ENCODE assay signal across 8 cellular contexts in the genomic region with DNA sequence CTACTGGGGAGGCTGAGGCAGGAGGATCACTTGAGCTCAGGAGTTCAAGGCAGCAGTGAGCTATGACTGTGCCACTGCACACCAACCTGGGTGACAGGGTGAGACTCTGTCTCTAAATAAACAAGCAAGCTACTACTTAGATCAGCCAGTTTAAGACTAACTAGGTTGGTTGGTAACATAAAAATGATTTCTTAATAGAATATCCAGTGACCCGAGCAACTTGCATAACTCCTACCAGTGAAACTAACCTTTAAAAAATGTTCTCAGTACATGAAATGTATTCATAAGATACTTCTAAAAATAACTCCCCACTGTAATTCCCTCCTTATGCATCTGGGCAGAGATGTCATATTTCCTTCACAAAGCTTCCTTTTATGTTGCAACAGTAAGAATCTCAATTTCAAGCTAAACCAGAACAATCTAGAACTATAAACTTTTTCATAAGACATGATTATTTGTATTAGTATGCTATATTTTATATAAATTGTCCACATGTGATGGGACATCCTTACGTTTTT. TPM values are rescaled to one million over a fixed set of nuclear protein-coding genes. Genes with fewer than 3 reads are reported as not detected.
A peak's percentile ranks its signal among the peaks of the same experiment; 100 is the strongest.
DNase-seq lines count a peak whose midpoint lies in the region; ATAC-seq and TF ChIP-seq lines count a peak whose summit lies in the region.

No MANE protein-coding gene starts in this region.

- ATAC-seq in GM21447 (IDR thresholded peaks at IDR 0.05; ENCODE audit: unreplicated experiment) (peak; percentile 25), T-cell (replicated peaks in 1 of 4) (no peak), HG03565 (IDR thresholded peaks at IDR 0.05; ENCODE audit: unreplicated experiment) (no peak)
- ATAC-seq in stimulated activated naive CD8-positive, alpha-beta T cell treated with anti-CD3 and anti-CD28 coated beads, Interleukin-15, amount 100 ng/mL, for 72 hours: peak; percentile 47

- no peaks in the 10 kb centered on the region for H3K9me3 Mint-ChIP-seq in T-cell
- no peaks in the 10 kb centered on the region for H3K9me3 Mint-ChIP-seq in stimulated activated naive CD8-positive, alpha-beta T cell treated with anti-CD3 and anti-CD28 coated beads, Interleukin-15, amount 100 ng/mL, for 72 hours

- H3K36me3 Mint-ChIP-seq in T-cell: peaks cover 15% of the 10 kb centered on the region

- no peaks in the 10 kb centered on the region for H3K27me3 Mint-ChIP-seq in T-cell
- no peaks in the 10 kb centered on the region for H3K27me3 Mint-ChIP-seq in stimulated activated naive CD8-positive, alpha-beta T cell treated with anti-CD3 and anti-CD28 coated beads, Interleukin-15, amount 100 ng/mL, for 72 hours

- DNase-seq in AG09309 (ENCODE audit: low read depth) (peak; percentile 85), T-cell (no peak), glomerular visceral epithelial cell (ENCODE audit: extremely low spot score) (peak; percentile 26), NCI-H1417 (lab: John Stamatoyannopoulos, UW) (no peak), HuH-7 (ENCODE audit: low spot score) (no peak)
- no peak for DNase-seq in stimulated activated naive CD8-positive, alpha-beta T cell treated with anti-CD3 and anti-CD28 coated beads, Interleukin-15, amount 100 ng/mL, for 72 hours

- peak overlapping the region; percentile 62 to 94 (median 87) for H3K4me3 Mint-ChIP-seq in T-cell
- peak overlapping the region; percentile 83 to 92 for H3K4me3 Mint-ChIP-seq in stimulated activated naive CD8-positive, alpha-beta T cell treated with anti-CD3 and anti-CD28 coated beads, Interleukin-15, amount 100 ng/mL, for 72 hours

- H3K27ac Mint-ChIP-seq in T-cell: peak overlapping the region; percentile 76 to 79
- H3K27ac Mint-ChIP-seq in stimulated activated naive CD8-positive, alpha-beta T cell treated with anti-CD3 and anti-CD28 coated beads, Interleukin-15, amount 100 ng/mL, for 72 hours: peak overlapping the region; percentile 97 to 98

- POLR2A ChIA-PET in T-cell (lab: Charles Lee): interaction anchor here (0.5 to 0.7 kb wide), 3 partner anchors 48 to 192 kb away, joined by 3 to 10 read pairs (median 4); no protein-coding TSS in a partner anchor

- H3K4me3 ChIP-seq in AG09309 (ENCODE audit: control insufficient read depth, low read depth, low read length): no peak overlapping the region

- H3K4me1 Mint-ChIP-seq in T-cell: peaks cover 58 to 64% (median 63%) of the 10 kb centered on the region in 3 donors
- peaks cover 46% of the 10 kb centered on the region for H3K4me1 Mint-ChIP-seq in stimulated activated naive CD8-positive, alpha-beta T cell treated with anti-CD3 and anti-CD28 coated beads, Interleukin-15, amount 100 ng/mL, for 72 hours

- no peak for TF ChIP-seq CTCF in AG09309 (IDR thresholded peaks at IDR 0.05; ENCODE audit: control insufficient read depth, insufficient read depth, low read depth, low read length, missing control alignments)

- CTCF ChIA-PET in T-cell (lab: Charles Lee): interaction anchor here (0.5 to 4.1 kb wide), 8 partner anchors 11 to 174 kb away, joined by 3 to 64 read pairs (median 8); partner anchors contain the start of genes SUDS3 (in 2 of the 2) and TAOK3 (in 1 of the 2)

RNA-seq across cellular contexts. Expression of gene TAOK3, which starts 15.8 kb away (rescaled TPM):
- total RNA-seq in T-cell: 10 to 100 TPM; 58.7 to 93.6 (median 67.4) TPM

RNA-seq across cellular contexts. Expression of gene SUDS3, which starts 19.5 kb away (rescaled TPM):
- total RNA-seq in T-cell: 10 to 100 TPM; 23.0 to 29.9 (median 26.3) TPM

Comparison
In these comparisons a context has a peak if more than half of its experiments do, and no peak if none do; other contexts are left out.
1. DNase-seq: peak in AG09309 (single experiment) and glomerular visceral epithelial cell (single experiment); none in T-cell (0 of 34), stimulated activated naive CD8-positive, alpha-beta T cell treated with anti-CD3 and anti-CD28 coated beads, Interleukin-15, amount 100 ng/mL, for 72 hours (0 of 2), NCI-H1417 (0 of 3) and HuH-7 (single experiment).
2. ATAC-seq: peak in GM21447 (single experiment) and stimulated activated naive CD8-positive, alpha-beta T cell treated with anti-CD3 and anti-CD28 coated beads, Interleukin-15, amount 100 ng/mL, for 72 hours (single experiment); none in T-cell (0 of 4) and HG03565 (single experiment).